ENCODE assay signal across 10 cellular contexts in the genomic region with DNA sequence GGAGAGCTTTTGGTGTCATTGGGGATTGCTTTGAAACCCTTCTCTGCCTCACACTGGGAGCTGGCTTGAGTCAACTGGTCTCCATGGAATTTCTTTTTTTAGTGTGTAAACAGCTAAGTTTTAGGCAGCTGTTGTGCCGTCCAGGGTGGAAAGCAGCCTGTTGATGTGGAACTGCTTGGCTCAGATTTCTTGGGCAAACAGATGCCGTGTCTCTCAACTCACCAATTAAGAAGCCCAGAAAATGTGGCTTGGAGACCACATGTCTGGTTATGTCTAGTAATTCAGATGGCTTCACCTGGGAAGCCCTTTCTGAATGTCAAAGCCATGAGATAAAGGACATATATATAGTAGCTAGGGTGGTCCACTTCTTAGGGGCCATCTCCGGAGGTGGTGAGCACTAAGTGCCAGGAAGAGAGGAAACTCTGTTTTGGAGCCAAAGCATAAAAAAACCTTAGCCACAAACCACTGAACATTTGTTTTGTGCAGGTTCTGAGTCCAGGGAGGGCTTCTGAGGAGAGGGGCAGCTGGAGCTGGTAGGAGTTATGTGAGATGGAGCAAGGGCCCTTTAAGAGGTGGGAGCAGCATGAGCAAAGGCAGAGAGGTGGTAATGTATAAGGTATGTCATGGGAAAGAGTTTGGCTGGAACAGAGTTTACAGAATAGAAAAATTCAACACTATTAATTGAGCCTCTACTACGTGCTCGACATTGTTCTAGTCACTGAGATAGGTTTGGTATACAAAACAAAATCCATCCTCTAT. TPM values are rescaled to one million over a fixed set of nuclear protein-coding genes. Genes with fewer than 3 reads are reported as not detected.
DNase-seq lines count a peak whose midpoint lies in the region; ATAC-seq and TF ChIP-seq lines count a peak whose summit lies in the region.
"Had no signal": no experiment of that assay in that cellular context is flagged by ENCODE, and none has a peak within 500 bp of the region (broad histone marks: within the 10 kb centered on the region; RNA-seq: fewer than 3 reads in every experiment).

No MANE protein-coding gene starts in this region.

- H3K9me3 ChIP-seq in Panc1 (ENCODE audit: control insufficient read depth, insufficient read depth, low read depth, low read length): no peaks in the 10 kb centered on the region
- H3K9me3 ChIP-seq in hepatocyte (ENCODE audit: low read depth): no peaks in the 10 kb centered on the region
- no peaks in the 10 kb centered on the region for H3K9me3 ChIP-seq in thyroid gland
- no peaks in the 10 kb centered on the region for H3K9me3 ChIP-seq in PC-9 (ENCODE audit: insufficient read depth, low read depth)

- ATAC-seq in Panc1: no peak

- WGBS in hepatocyte (ENCODE audit: low lambda C conversion rate, missing lambda C conversion rate): 66% methylated on average over 5 of the region's 5 CpGs
- WGBS in thyroid gland, 2 donors: 57 to 59% methylated on average over 5 of the region's 5 CpGs

- POLR2A ChIA-PET in Panc1 (lab: Charles Lee): interaction anchor here (0.5 kb wide), 1 partner anchor 103 kb away, joined by 6 read pairs; no protein-coding TSS in a partner anchor
- POLR2A ChIA-PET in PC-9 (lab: Charles Lee; ENCODE audit: unreplicated experiment): interaction anchor here (0.5 to 0.8 kb wide), 3 partner anchors 9 to 53 kb away, joined by 3 to 5 read pairs (median 4); partner anchors contain the start of gene CDKN1A

- TF ChIP-seq POLR2A in thyroid gland (IDR thresholded peaks at IDR 0.05): no peak

- no peaks in the 10 kb centered on the region for H4K20me1 ChIP-seq in hepatocyte (ENCODE audit: insufficient read depth, poor library complexity, severe bottlenecking)
- no peaks in the 10 kb centered on the region for H4K20me1 ChIP-seq in PC-9 (ENCODE audit: insufficient read depth)

- H3K27me3 ChIP-seq in Panc1 (ENCODE audit: control insufficient read depth, insufficient read depth, low read length) (no peaks in the 10 kb centered on the region), hepatocyte (no peaks in the 10 kb centered on the region), thyroid gland (no peaks in the 10 kb centered on the region), PC-9 (ENCODE audit: insufficient read depth, low read depth) (no peaks in the 10 kb centered on the region)

- H3F3A ChIP-seq in PC-9 (ENCODE audit: insufficient read depth, low read depth): no peaks in the 10 kb centered on the region

- intact Hi-C loops in Panc1 (cut with micrococcal nuclease; ENCODE audit: unreplicated experiment) (no loop called here), thyroid gland (cut with DNase I) (loop anchor here (5.0 to 10.0 kb wide), 2 partner anchors 52 to 99 kb away; partner anchors contain the start of gene CDKN1A), PC-9 (cut with micrococcal nuclease; ENCODE audit: unreplicated experiment) (no loop called here)

- H2AFZ ChIP-seq in hepatocyte (no peak overlapping the region), PC-9 (no peak overlapping the region)

- H3K36me3 ChIP-seq in Panc1 (ENCODE audit: control insufficient read depth, insufficient read depth, low read length) (no peaks in the 10 kb centered on the region), hepatocyte (replicated peaks; ENCODE audit: insufficient read depth, low read depth) (no peaks in the 10 kb centered on the region), thyroid gland (no peaks in the 10 kb centered on the region), PC-9 (ENCODE audit: low read depth) (no peaks in the 10 kb centered on the region)

- H3K27ac ChIP-seq in Panc1 (ENCODE audit: low read length) (peak overlapping the region; percentile 48; the same call in 1 of the 2 replicates), hepatocyte (peak overlapping the region; percentile 3), thyroid gland (peak overlapping the region in 2 of 3 donors; percentile 53 to 63), PC-9 (no peak overlapping the region)
- H3K27ac ChIP-seq: RWPE1 had no signal

- no peaks in the 10 kb centered on the region for H3K79me2 ChIP-seq in hepatocyte
- H3K79me2 ChIP-seq in PC-9 (ENCODE audit: low read depth): no peaks in the 10 kb centered on the region

- CTCF ChIA-PET in Panc1 (lab: Charles Lee): no interaction called here
- CTCF ChIA-PET in PC-9 (lab: Charles Lee): interaction anchor here (0.9 kb wide), 1 partner anchor 56 kb away, joined by 3 read pairs; no protein-coding TSS in a partner anchor

- DNase-seq in NCI-H748 (lab: John Stamatoyannopoulos, UW; ENCODE audit: unreplicated experiment) (peak; percentile 51), NCI-H748 treated with DMSO at 0.1 percent for 48 hours (lab: John Stamatoyannopoulos, UW) (no peak), Panc1 (ENCODE audit: low read depth, low spot score) (no peak), hepatocyte (ENCODE audit: low spot score) (no peak), thyroid gland (peak; percentile 34 to 60), PC-9 (no peak)
- no peak for DNase-seq in activated T-cell treated with anti-CD3 and anti-CD28 coated beads, Interleukin-2, amount 50 U/mL, for 1 hour
- DNase-seq in stimulated activated CD4-positive, alpha-beta T cell treated with anti-CD3 and anti-CD28 coated beads, Interleukin-4, amount 100 ng/mL, for 24 hours: no peak
- DNase-seq: activated T-cell treated with anti-CD3 and anti-CD28 coated beads, Interleukin-2, amount 50 U/mL, for 48 hours had no signal

- peaks cover 9% of the 10 kb centered on the region for H3K4me1 ChIP-seq in Panc1 (ENCODE audit: control insufficient read depth, insufficient read depth, low read length)
- peaks cover 15% of the 10 kb centered on the region for H3K4me1 ChIP-seq in hepatocyte (ENCODE audit: insufficient read depth)
- peaks cover 22 to 48% of the 10 kb centered on the region in 2 donors for H3K4me1 ChIP-seq in thyroid gland
- no peaks in the 10 kb centered on the region for H3K4me1 ChIP-seq in PC-9 (replicated peaks; ENCODE audit: insufficient read depth)

- H3K9me2 ChIP-seq in hepatocyte (replicated peaks; ENCODE audit: insufficient read depth): no peaks in the 10 kb centered on the region
- H3K9me2 ChIP-seq in PC-9 (ENCODE audit: insufficient read depth): no peaks in the 10 kb centered on the region

- H3K4me3 ChIP-seq in Panc1 (ENCODE audit: low read depth in 2 of 2, low read length in 2 of 2): no peak overlapping the region
- no peak overlapping the region for H3K4me3 ChIP-seq in hepatocyte
- no peak overlapping the region for H3K4me3 ChIP-seq in thyroid gland (replicated peaks in 1 of 3)
- H3K4me3 ChIP-seq in PC-9: no peak overlapping the region

- BruUV-seq in Panc1 (replicated peaks; lab: Mats Ljungman, UMichigan) (no TSS peak), PC-9 (replicated peaks; lab: Mats Ljungman, UMichigan) (no TSS peak)

- TF ChIP-seq CTCF in Panc1 (IDR thresholded peaks at IDR 0.05): no peak
- TF ChIP-seq CTCF in hepatocyte (IDR thresholded peaks at IDR 0.05; ENCODE audit: poor library complexity): no peak
- no peak for TF ChIP-seq CTCF in thyroid gland (IDR thresholded peaks at IDR 0.05)
- no peak for TF ChIP-seq CTCF in PC-9 (conservative IDR thresholded peaks at IDR 0.05)

- in situ Hi-C loops in Panc1 (cut with HindIII; ENCODE audit: low pct_unique_long_range_greater_than_20kb, low sequenced_read_pairs): no loop called here

- H3K4me2 ChIP-seq in hepatocyte (no peak overlapping the region), PC-9 (no peak overlapping the region)

RNA-seq across cellular contexts. Expression of gene SRSF3, which starts 31.2 kb away (rescaled TPM):
- 356 TPM for total RNA-seq in Panc1 (2021; ENCODE audit: unreplicated experiment)
- 270 TPM for polyA plus RNA-seq in Panc1 (2012; ENCODE audit: insufficient read length)
- total RNA-seq in hepatocyte: 115 and 135 TPM in 2 replicates
- polyA plus RNA-seq in hepatocyte: 190 and 192 TPM in 2 replicates
- total RNA-seq in thyroid gland: 100 to 1,000 TPM; 120 to 287 (median 144) TPM
- total RNA-seq in PC-9 (2021): 278 and 282 TPM in 2 replicates

RNA-seq across cellular contexts. Expression of gene CDKN1A, which starts 53.2 kb away (rescaled TPM):
- total RNA-seq in Panc1 (2021; ENCODE audit: unreplicated experiment) (46.2 TPM), hepatocyte (246 TPM in 2 replicates), thyroid gland (10 to 100 TPM; 41.0 to 64.5 (median 61.8) TPM), PC-9 (2021) (14.3 and 14.8 TPM in 2 replicates)
- 52.2 TPM for polyA plus RNA-seq in Panc1 (2012; ENCODE audit: insufficient read length)
- polyA plus RNA-seq in hepatocyte: 318 and 344 TPM in 2 replicates

Comparison
In these comparisons a context has a peak if more than half of its experiments do, and no peak if none do; other contexts are left out.
1. DNase-seq: peak in NCI-H748 (single experiment) and thyroid gland (2 of 2); none in NCI-H748 treated with DMSO at 0.1 percent for 48 hours (single experiment), Panc1 (single experiment), hepatocyte (single experiment), activated T-cell treated with anti-CD3 and anti-CD28 coated beads, Interleukin-2, amount 50 U/mL, for 1 hour (single experiment), PC-9 (0 of 2) and stimulated activated CD4-positive, alpha-beta T cell treated with anti-CD3 and anti-CD28 coated beads, Interleukin-4, amount 100 ng/mL, for 24 hours (single experiment).